15 cellular contexts compared by ENCODE assay signal in genomic region chr10:22658745-22659410, GRCh38. TPM values are rescaled to one million over a fixed set of nuclear protein-coding genes. Genes with fewer than 3 reads are reported as not detected.
A peak's percentile ranks its signal among the peaks of the same experiment; 100 is the strongest.
DNase-seq lines count a peak whose midpoint lies in the region; ATAC-seq and TF ChIP-seq lines count a peak whose summit lies in the region.
"Had no signal": no experiment of that assay in that cellular context is flagged by ENCODE, and none has a peak within 500 bp of the region (broad histone marks: within the 10 kb centered on the region; RNA-seq: fewer than 3 reads in every experiment).

No MANE protein-coding gene starts in this region.

- H3K9ac ChIP-seq in neuronal stem cell (ENCODE audit: low read depth, low read length, poor library complexity), result no peak overlapping the region

- peak overlapping the region; percentile 88 for H3K27ac Mint-ChIP-seq in activated naive CD4-positive, alpha-beta T cell treated with anti-CD3 and anti-CD28 coated beads, Interleukin-2, amount 10 ng/mL, durations not matched to agents 7 days and 5 days
- H3K27ac Mint-ChIP-seq in activated T-helper 2 cell treated with anti-CD3 and anti-CD28 coated beads, Interferon-gamma antibody, Interleukin-2, Interleukin-4, amounts not matched to agents 10 μg/mL and 5 μg/mL and 100 μg/mL, durations not matched to agents 14 hours and 24 hours and 36 hours, result peak overlapping the region; percentile 51

- no peak overlapping the region for H3K4ac ChIP-seq in neuronal stem cell (ENCODE audit: low read length)

- H2BK5ac ChIP-seq in neuronal stem cell (ENCODE audit: low read length), result no peak overlapping the region

- H3K36me3 Mint-ChIP-seq in activated naive CD4-positive, alpha-beta T cell treated with anti-CD3 and anti-CD28 coated beads, Interleukin-2, amount 10 ng/mL, durations not matched to agents 7 days and 5 days, result peaks cover 41% of the 10 kb centered on the region
- H3K36me3 Mint-ChIP-seq in activated T-helper 2 cell treated with anti-CD3 and anti-CD28 coated beads, Interferon-gamma antibody, Interleukin-2, Interleukin-4, amounts not matched to agents 10 μg/mL and 5 μg/mL and 100 μg/mL, durations not matched to agents 14 hours and 24 hours and 36 hours (ENCODE audit: low read depth), result peaks cover 35% of the 10 kb centered on the region

- no peak for DNase-seq in activated naive CD4-positive, alpha-beta T cell treated with anti-CD3 and anti-CD28 coated beads, Interleukin-2, amount 10 ng/mL, durations not matched to agents 7 days and 5 days
- DNase-seq in activated naive CD4-positive, alpha-beta T cell treated with Interleukin-2 at 50 U/mL for 16 hours, result no peak
- no peak for DNase-seq in activated T-helper 2 cell treated with anti-CD3 and anti-CD28 coated beads, Interferon-gamma antibody, Interleukin-2, Interleukin-4, amounts not matched to agents 10 μg/mL and 5 μg/mL and 100 μg/mL, durations not matched to agents 14 hours and 24 hours and 36 hours (ENCODE audit: low spot score)
- DNase-seq in fibroblast of villous mesenchyme (ENCODE audit: low read depth), result peak; percentile 28
- DNase-seq in upper lobe of right lung, result no peak
- DNase-seq in left ventricle myocardium inferior, result no peak
- DNase-seq in neuronal stem cell (ENCODE audit: low spot score), result no peak
- DNase-seq in DMS114 treated with DMSO at 0.1 percent for 48 hours (lab: John Stamatoyannopoulos, UW; ENCODE audit: unreplicated experiment), result no peak
- DNase-seq: activated T-cell treated with anti-CD3 and anti-CD28 coated beads for 4 hours, DND-41, hypothalamus, lower lobe of right lung, NCI-H2029 treated with DMSO at 0.1 percent for 48 hours, occipital lobe, SIG-M5 had no signal

- H2BK12ac ChIP-seq in neuronal stem cell (ENCODE audit: low read length), result no peak overlapping the region

- peaks cover 88% of the 10 kb centered on the region for H3K4me1 Mint-ChIP-seq in activated naive CD4-positive, alpha-beta T cell treated with anti-CD3 and anti-CD28 coated beads, Interleukin-2, amount 10 ng/mL, durations not matched to agents 7 days and 5 days
- H3K4me1 Mint-ChIP-seq in activated T-helper 2 cell treated with anti-CD3 and anti-CD28 coated beads, Interferon-gamma antibody, Interleukin-2, Interleukin-4, amounts not matched to agents 10 μg/mL and 5 μg/mL and 100 μg/mL, durations not matched to agents 14 hours and 24 hours and 36 hours (ENCODE audit: low read depth), result peaks cover 78% of the 10 kb centered on the region

- CTCF ChIA-PET in activated naive CD4-positive, alpha-beta T cell treated with anti-CD3 and anti-CD28 coated beads, Interleukin-2, amount 10 ng/mL, durations not matched to agents 7 days and 5 days (lab: Charles Lee), result interaction anchor here (0.7 to 2.2 kb wide), 5 partner anchors 7 to 665 kb away, joined by 3 to 7 read pairs (median 4); no protein-coding TSS in a partner anchor

- H3K27ac ChIP-seq in upper lobe of right lung (peak overlapping the region; percentile 34), left ventricle myocardium inferior (replicated peaks) (no peak overlapping the region), neuronal stem cell (replicated peaks; ENCODE audit: low read length) (no peak overlapping the region)
- H3K27ac ChIP-seq: lower lobe of right lung had no signal

- H3K14ac ChIP-seq in neuronal stem cell (ENCODE audit: low read length), result no peak overlapping the region

- TF ChIP-seq CTCF in fibroblast of villous mesenchyme (IDR thresholded peaks at IDR 0.05; ENCODE audit: insufficient read depth, low read depth, low read length), result no peak
- TF ChIP-seq CTCF in upper lobe of right lung (IDR thresholded peaks at IDR 0.05), result no peak
- no peak for TF ChIP-seq CTCF in left ventricle myocardium inferior (IDR thresholded peaks at IDR 0.05; ENCODE audit: borderline replicate concordance)

- H3K27me3 Mint-ChIP-seq in activated naive CD4-positive, alpha-beta T cell treated with anti-CD3 and anti-CD28 coated beads, Interleukin-2, amount 10 ng/mL, durations not matched to agents 7 days and 5 days, result no peaks in the 10 kb centered on the region
- no peaks in the 10 kb centered on the region for H3K27me3 Mint-ChIP-seq in activated T-helper 2 cell treated with anti-CD3 and anti-CD28 coated beads, Interferon-gamma antibody, Interleukin-2, Interleukin-4, amounts not matched to agents 10 μg/mL and 5 μg/mL and 100 μg/mL, durations not matched to agents 14 hours and 24 hours and 36 hours (ENCODE audit: low read depth)

- no peak overlapping the region for H3K23ac ChIP-seq in neuronal stem cell (ENCODE audit: low read depth, low read length, poor library complexity)

- H3K18ac ChIP-seq in neuronal stem cell (ENCODE audit: low read length), result no peak overlapping the region

- H3K9me3 ChIP-seq in upper lobe of right lung (no peaks in the 10 kb centered on the region), left ventricle myocardium inferior (replicated peaks) (no peaks in the 10 kb centered on the region), neuronal stem cell (replicated peaks in 1 of 2; ENCODE audit: control insufficient read depth in 2 of 2, insufficient read depth in 1 of 2, low read depth in 1 of 2, low read length in 2 of 2) (no peaks in the 10 kb centered on the region)
- H3K9me3 ChIP-seq: lower lobe of right lung had no signal

- no peak for ATAC-seq in upper lobe of right lung
- ATAC-seq: lower lobe of right lung had no signal

- H2BK120ac ChIP-seq in neuronal stem cell (ENCODE audit: low read depth, low read length), result no peak overlapping the region

- H2AFZ ChIP-seq in neuronal stem cell (ENCODE audit: low read length), result no peak overlapping the region

- no peaks in the 10 kb centered on the region for H3K9me3 Mint-ChIP-seq in activated naive CD4-positive, alpha-beta T cell treated with anti-CD3 and anti-CD28 coated beads, Interleukin-2, amount 10 ng/mL, durations not matched to agents 7 days and 5 days
- no peaks in the 10 kb centered on the region for H3K9me3 Mint-ChIP-seq in activated T-helper 2 cell treated with anti-CD3 and anti-CD28 coated beads, Interferon-gamma antibody, Interleukin-2, Interleukin-4, amounts not matched to agents 10 μg/mL and 5 μg/mL and 100 μg/mL, durations not matched to agents 14 hours and 24 hours and 36 hours

- no peak overlapping the region for H3K4me2 ChIP-seq in neuronal stem cell (ENCODE audit: insufficient read depth, low read length, poor library complexity, severe bottlenecking)

- no peaks in the 10 kb centered on the region for H3K79me1 ChIP-seq in neuronal stem cell (ENCODE audit: low read depth, low read length)

- no peaks in the 10 kb centered on the region for H3K27me3 ChIP-seq in upper lobe of right lung
- no peaks in the 10 kb centered on the region for H3K27me3 ChIP-seq in left ventricle myocardium inferior (ENCODE audit: low read depth)
- no peaks in the 10 kb centered on the region for H3K27me3 ChIP-seq in neuronal stem cell (ENCODE audit: control insufficient read depth in 3 of 3, insufficient read depth in 3 of 3, low read depth in 1 of 3, low read length in 3 of 3)

- no peak overlapping the region for H4K91ac ChIP-seq in neuronal stem cell (ENCODE audit: low read depth, low read length, poor library complexity)

- H3K4me3 ChIP-seq in fibroblast of villous mesenchyme (ENCODE audit: low read depth, low read length) (no peak overlapping the region), upper lobe of right lung (no peak overlapping the region), left ventricle myocardium inferior (no peak overlapping the region), neuronal stem cell (ENCODE audit: low read length in 2 of 2) (no peak overlapping the region)
- H3K4me3 ChIP-seq: lower lobe of right lung had no signal

- H3K36me3 ChIP-seq in upper lobe of right lung, result no peaks in the 10 kb centered on the region
- no peaks in the 10 kb centered on the region for H3K36me3 ChIP-seq in left ventricle myocardium inferior
- no peaks in the 10 kb centered on the region for H3K36me3 ChIP-seq in neuronal stem cell (replicated peaks in 1 of 2; ENCODE audit: control insufficient read depth in 2 of 2, insufficient read depth in 2 of 2, low read length in 2 of 2)
- H3K36me3 ChIP-seq: lower lobe of right lung had no signal

- H4K8ac ChIP-seq in neuronal stem cell (ENCODE audit: low read depth, low read length), result no peak overlapping the region

- intact Hi-C loops in activated T-helper 2 cell treated with anti-CD3 and anti-CD28 coated beads, Interferon-gamma antibody, Interleukin-2, Interleukin-4, amounts not matched to agents 10 μg/mL and 5 μg/mL and 100 μg/mL, durations not matched to agents 14 hours and 24 hours and 36 hours (cut with micrococcal nuclease), result loop anchor here (1.0 to 5.0 kb wide), 2 partner anchors 7 to 87 kb away; no protein-coding TSS in a partner anchor
- intact Hi-C loops in upper lobe of right lung (cut with DNase I), result no loop called here
- intact Hi-C loops in left ventricle myocardium inferior (cut with micrococcal nuclease), result no loop called here

- no peak overlapping the region for H2BK15ac ChIP-seq in neuronal stem cell (ENCODE audit: low read length)

- no CpG with 5 or more reads among the region's 7 CpGs for WGBS in neuronal stem cell (ENCODE audit: extremely low coverage in 2 of 2, insufficient read length in 2 of 2, insufficient replicate concordance in 1 of 2), 2 donors

- H3K4me1 ChIP-seq in upper lobe of right lung (peaks cover 41% of the 10 kb centered on the region), left ventricle myocardium inferior (peaks cover 25% of the 10 kb centered on the region), neuronal stem cell (ENCODE audit: control insufficient read depth in 2 of 2, insufficient read depth in 1 of 2, low read depth in 1 of 2, low read length in 2 of 2) (peaks cover 0 to 9% of the 10 kb centered on the region in 2 donors)

- H2AK5ac ChIP-seq in neuronal stem cell (ENCODE audit: low read depth, low read length), result no peak overlapping the region

- H3K4me3 Mint-ChIP-seq in activated naive CD4-positive, alpha-beta T cell treated with anti-CD3 and anti-CD28 coated beads, Interleukin-2, amount 10 ng/mL, durations not matched to agents 7 days and 5 days, result no peak overlapping the region
- H3K4me3 Mint-ChIP-seq in activated T-helper 2 cell treated with anti-CD3 and anti-CD28 coated beads, Interferon-gamma antibody, Interleukin-2, Interleukin-4, amounts not matched to agents 10 μg/mL and 5 μg/mL and 100 μg/mL, durations not matched to agents 14 hours and 24 hours and 36 hours (ENCODE audit: low read depth), result peak overlapping the region; percentile 14

RNA-seq across cellular contexts. Expression of gene PIP4K2A, which starts 55.5 kb away (rescaled TPM):
- total RNA-seq in activated T-helper 2 cell treated with anti-CD3 and anti-CD28 coated beads, Interferon-gamma antibody, Interleukin-2, Interleukin-4, amounts not matched to agents 10 μg/mL and 5 μg/mL and 100 μg/mL, durations not matched to agents 14 hours and 24 hours and 36 hours, result 104 and 105 TPM in 2 replicates
- total RNA-seq in fibroblast of villous mesenchyme (35.8 and 66.7 TPM in 2 replicates), upper lobe of right lung (61.2 TPM), left ventricle myocardium inferior (12.6 TPM)
- 20.6 TPM for polyA plus RNA-seq in neuronal stem cell (2013, experiment 1 of 2)
- 21.3 TPM for polyA plus RNA-seq in neuronal stem cell (2013, experiment 2 of 2)
